ENCODE assay signal across 8 cellular contexts in the genomic region with DNA sequence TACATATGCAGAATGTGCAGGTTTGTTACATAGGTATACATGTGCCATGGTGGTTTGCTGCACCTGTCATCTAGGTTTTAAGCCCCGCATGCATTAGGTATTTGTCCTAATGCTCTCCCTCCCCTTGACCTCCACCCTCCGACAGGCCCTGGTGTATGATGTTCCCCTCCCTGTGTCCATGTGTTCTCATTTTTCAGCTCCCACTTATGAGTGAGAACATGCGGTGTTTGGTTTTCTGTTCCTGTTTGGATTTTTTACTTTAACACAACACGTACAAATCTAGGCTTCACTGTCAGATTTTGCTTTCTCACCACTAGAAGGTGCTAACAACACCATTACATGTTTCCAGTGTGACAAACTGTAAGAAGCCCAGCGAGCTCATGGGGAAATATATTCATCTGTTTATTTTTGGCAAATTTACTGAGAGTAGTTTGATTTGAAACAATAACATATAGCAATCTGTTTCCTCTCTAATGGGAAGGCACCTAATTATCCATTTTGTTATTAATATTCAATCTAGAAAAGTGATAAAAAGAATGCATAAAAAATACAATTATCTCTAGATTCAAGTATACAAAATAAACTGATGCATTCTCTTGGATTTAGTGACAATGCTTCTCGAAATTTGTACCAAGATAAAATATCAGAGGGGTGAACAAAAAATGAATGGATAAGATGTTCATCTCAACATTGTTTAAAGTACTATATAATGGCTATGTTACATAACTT. TPM values are rescaled to one million over a fixed set of nuclear protein-coding genes. Genes with fewer than 3 reads are reported as not detected.
DNase-seq lines count a peak whose midpoint lies in the region; ATAC-seq, FAIRE-seq and TF ChIP-seq lines count a peak whose summit lies in the region.

No MANE protein-coding gene starts in this region.

- intact Hi-C loops in GM12878 (cut with micrococcal nuclease; ENCODE audit: unreplicated experiment): loop anchor here (1.0 kb wide), 1 partner anchor 23 kb away; a partner anchor contains a TSS
- intact Hi-C loops in uterus (cut with DNase I; ENCODE audit: low total_unique reads): no loop called here

- H3K9me3 ChIP-seq in GM12878 (replicated peaks; ENCODE audit: control insufficient read depth, insufficient read depth, low read length) (no peaks in the 10 kb centered on the region), uterus (no peaks in the 10 kb centered on the region)

- H3K4me3 ChIP-seq in GM12878 (no peak overlapping the region), uterus (no peak overlapping the region)

- in situ Hi-C loops in GM12878 (cut with MboI): no loop called here

- H3K79me2 ChIP-seq in GM12878 (ENCODE audit: control insufficient read depth, insufficient read depth, low read length): peaks cover 2% of the 10 kb centered on the region; the same call in 1 of the 2 replicates

- peak overlapping the region; percentile 89 for H3K4me2 ChIP-seq in GM12878 (ENCODE audit: control insufficient read depth, insufficient read depth)

- TF ChIP-seq POLR2A in GM12878 (IDR thresholded peaks at IDR 0.05; ENCODE audit: low read depth, low read length): no peak
- no peak for TF ChIP-seq POLR2A in uterus (IDR thresholded peaks at IDR 0.05)

- no peaks in the 10 kb centered on the region for H3K27me3 ChIP-seq in GM12878 (replicated peaks in 1 of 2; ENCODE audit: control insufficient read depth in 2 of 2, insufficient read depth in 2 of 2, low read length in 1 of 2)
- no peaks in the 10 kb centered on the region for H3K27me3 ChIP-seq in uterus

- DNase-seq in CMK (ENCODE audit: low read depth) (peak; percentile 45), NCI-H748 (lab: John Stamatoyannopoulos, UW; ENCODE audit: unreplicated experiment) (peak; percentile 68), GM12878 (ENCODE audit: low read depth, low spot score) (no peak), kidney tubule cell (ENCODE audit: low spot score) (peak; percentile 66), uterus (no peak)
- DNase-seq in stimulated activated CD4-positive, alpha-beta T cell treated with anti-CD3 and anti-CD28 coated beads, Interleukin-2, amount 100 ng/mL, for 24 hours: no peak

- peak; percentile 84 for TF ChIP-seq RAD21 in GM12878 (IDR thresholded peaks at IDR 0.05; ENCODE audit: insufficient read depth, low read depth, low read length)

- SMC1A ChIA-PET in GM12878 (lab: Charles Lee; ENCODE audit: uncharacterized antibody, unreplicated experiment): interaction anchor here (0.8 to 14.6 kb wide), 39 partner anchors 8 to 373 kb away, joined by 3 to 255 read pairs (median 7); a partner anchor contains a TSS

- H3K36me3 ChIP-seq in GM12878 (ENCODE audit: control insufficient read depth in 2 of 2, insufficient read depth in 2 of 2, low read length in 1 of 2) (no peaks in the 10 kb centered on the region), uterus (no peaks in the 10 kb centered on the region)

- H3K4me1 ChIP-seq in GM12878 (ENCODE audit: control insufficient read depth, insufficient read depth, low read length) (peaks cover 12% of the 10 kb centered on the region), uterus (peaks cover 0 to 3% of the 10 kb centered on the region in 2 donors)

- no peak overlapping the region for H3K9ac ChIP-seq in GM12878 (ENCODE audit: control insufficient read depth, insufficient read depth, low read length)

- peak; percentile 77 to 81 (median 79) for TF ChIP-seq CTCF in GM12878 (IDR thresholded peaks at IDR 0.05 in 2 of 3, conservative IDR thresholded peaks at IDR 0.05 in 1 of 3; ENCODE audit: control insufficient read depth in 2 of 3, extremely low read depth in 1 of 3, insufficient read depth in 1 of 3, low read depth in 3 of 3, low read length in 3 of 3)
- peak; percentile 51 to 69 (median 68) for TF ChIP-seq CTCF in uterus (IDR thresholded peaks at IDR 0.05)

- H3K27ac ChIP-seq in GM12878 (ENCODE audit: control insufficient read depth, insufficient read depth) (0 out of 2 replicates have a peak overlapping the region, but pooled peaks have one; percentile 8), uterus (no peak overlapping the region)

- TF ChIP-seq EP300 in GM12878 (IDR thresholded peaks at IDR 0.05; ENCODE audit: borderline replicate concordance in 1 of 2, control insufficient read depth in 1 of 2, low read depth in 2 of 2, low read length in 2 of 2): no peak

- no TSS peak for BruUV-seq in GM12878 (replicated peaks; lab: Mats Ljungman, UMichigan)

- RAD21 ChIA-PET in GM12878 (lab: Charles Lee; ENCODE audit: unreplicated experiment): interaction anchor here (0.5 to 9.8 kb wide), 35 partner anchors 9 to 378 kb away, joined by 3 to 169 read pairs (median 5); a partner anchor contains a TSS

- ATAC-seq in GM18861 (IDR thresholded peaks at IDR 0.05; ENCODE audit: unreplicated experiment) (peak; percentile 91), HG02970 (IDR thresholded peaks at IDR 0.05; ENCODE audit: low FRiP score, unreplicated experiment) (peak; percentile 82), GM12878 (peak; percentile 96)

- 0% methylated on average over 6 of the region's 6 CpGs for WGBS in GM12878 (ENCODE audit: insufficient coverage, insufficient replicate concordance, low lambda C conversion rate, missing lambda C conversion rate)

- POLR2A ChIA-PET in GM12878 (lab: Charles Lee): interaction anchor here (0.5 to 2.2 kb wide), 15 partner anchors 12 to 372 kb away, joined by 3 to 10 read pairs (median 4); no protein-coding TSS in a partner anchor

- FAIRE-seq in GM12878 (lab: Jason Lieb, UNC): no peak

- H4K20me1 ChIP-seq in GM12878 (ENCODE audit: control insufficient read depth, insufficient read depth): no peaks in the 10 kb centered on the region

- peak overlapping the region; percentile 79 for H2AFZ ChIP-seq in GM12878 (ENCODE audit: control insufficient read depth, low read depth, low read length)

- CTCF ChIA-PET in GM12878 (lab: Yijun Ruan, JAX): interaction anchor here (0.7 to 10.9 kb wide), 49 partner anchors 8 to 1825 kb away, joined by 3 to 273 read pairs (median 4); a partner anchor contains a TSS

TF ChIP-seq in GM12878, 131 proteins besides CTCF, POLR2A, EP300 and RAD21 (continues in another document):
- TF ChIP-seq ETV6 (conservative IDR thresholded peaks at IDR 0.05 in 1 of 2, IDR thresholded peaks at IDR 0.05 in 1 of 2; ENCODE audit: borderline replicate concordance in 1 of 2, low read depth in 1 of 2) (no peak), CHD4 (IDR thresholded peaks at IDR 0.05) (no peak), GATAD2B (conservative IDR thresholded peaks at IDR 0.05; ENCODE audit: low read depth) (no peak), NFYA (IDR thresholded peaks at IDR 0.05; ENCODE audit: borderline replicate concordance, low read depth, low read length) (no peak), WRNIP1 (IDR thresholded peaks at IDR 0.05; ENCODE audit: borderline replicate concordance, low read depth, low read length) (no peak), ZNF24 (IDR thresholded peaks at IDR 0.05) (no peak), RAD51 (IDR thresholded peaks at IDR 0.05) (no peak; the same call in 1 of the 2 replicates)
- TF ChIP-seq, protein P1, sequence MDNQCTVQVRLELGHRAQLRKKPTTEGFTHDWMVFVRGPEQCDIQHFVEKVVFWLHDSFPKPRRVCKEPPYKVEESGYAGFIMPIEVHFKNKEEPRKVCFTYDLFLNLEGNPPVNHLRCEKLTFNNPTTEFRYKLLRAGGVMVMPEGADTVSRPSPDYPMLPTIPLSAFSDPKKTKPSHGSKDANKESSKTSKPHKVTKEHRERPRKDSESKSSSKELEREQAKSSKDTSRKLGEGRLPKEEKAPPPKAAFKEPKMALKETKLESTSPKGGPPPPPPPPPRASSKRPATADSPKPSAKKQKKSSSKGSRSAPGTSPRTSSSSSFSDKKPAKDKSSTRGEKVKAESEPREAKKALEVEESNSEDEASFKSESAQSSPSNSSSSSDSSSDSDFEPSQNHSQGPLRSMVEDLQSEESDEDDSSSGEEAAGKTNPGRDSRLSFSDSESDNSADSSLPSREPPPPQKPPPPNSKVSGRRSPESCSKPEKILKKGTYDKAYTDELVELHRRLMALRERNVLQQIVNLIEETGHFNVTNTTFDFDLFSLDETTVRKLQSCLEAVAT (IDR thresholded peaks at IDR 0.05): no peak

RNA-seq across cellular contexts. Expression of a gene that starts 23.2 kb away (rescaled TPM):
- total RNA-seq in GM12878 (2013; cell fraction: nucleolus; rRNA removed): 365 and 388 TPM in 2 replicates
- total RNA-seq in GM12878 (2014; rRNA removed): 79.4 and 101 TPM in 2 replicates
- total RNA-seq in GM12878 (2014; rRNA removed; fragmentation: Illumina TruSeq; extraction: Trizol): 134 and 136 TPM in 2 replicates
- total RNA-seq in GM12878 (2021): 85.5 and 88.0 TPM in 2 replicates
- polyA plus RNA-seq in GM12878 (2011; ENCODE audit: low read depth): 22.3 TPM
- 351 and 618 TPM in 2 replicates for polyA plus RNA-seq in GM12878 (2011; rRNA removed)
- polyA plus RNA-seq in GM12878 (2011; cell fraction: cytosol; rRNA removed): 93.8 and 107 TPM in 2 replicates
- 169 and 198 TPM in 2 replicates for polyA plus RNA-seq in GM12878 (2011; cell fraction: nucleus; rRNA removed)
- polyA plus RNA-seq in GM12878 (2012): 37.8 and 62.2 TPM in 2 replicates
- polyA plus RNA-seq in GM12878 (2014; fragmentation: Illumina TruSeq; extraction: Trizol): 102 and 135 TPM in 2 replicates
- polyA plus RNA-seq in GM12878 (2014; fragmentation: Nextera tagmentation; extraction: Ambion mirVana): 10 to 100 TPM; 63.8 to 92.9 TPM
- polyA plus RNA-seq in GM12878 (2014; rRNA removed): 53.4 and 70.7 TPM in 2 replicates
- polyA plus RNA-seq in GM12878 (2016; fragmentation: Nextera tagmentation; extraction: Ambion mirVana): 10 to 100 TPM; 42.1 to 56.9 TPM
- polyA minus RNA-seq in GM12878 (2011; rRNA and poly(A)+ RNA removed): 200 and 265 TPM in 2 replicates
- 83.1 and 90.7 TPM in 2 replicates for polyA minus RNA-seq in GM12878 (2011; cell fraction: cytosol; rRNA and poly(A)+ RNA removed)
- polyA minus RNA-seq in GM12878 (2011; cell fraction: nucleus; rRNA and poly(A)+ RNA removed): 108 and 125 TPM in 2 replicates
- total RNA-seq in uterus: 100 to 1,000 TPM in 1 of 4 donors, 10 to 100 TPM in 1, 1 to 10 TPM in 2; 1.5 to 102 (median 8.7) TPM

RNA-seq across cellular contexts. Expression of a gene that starts 53.0 kb away (rescaled TPM):
- 192 and 210 TPM in 2 replicates for total RNA-seq in GM12878 (2013; cell fraction: nucleolus; rRNA removed)
- total RNA-seq in GM12878 (2014; rRNA removed): 25.1 and 30.8 TPM in 2 replicates
- total RNA-seq in GM12878 (2014; rRNA removed; fragmentation: Illumina TruSeq; extraction: Trizol): 33.4 and 33.9 TPM in 2 replicates
- total RNA-seq in GM12878 (2021): 23.2 and 24.3 TPM in 2 replicates
- 11.0 TPM for polyA plus RNA-seq in GM12878 (2011; ENCODE audit: low read depth)
- 75.8 and 118 TPM in 2 replicates for polyA plus RNA-seq in GM12878 (2011; rRNA removed)
- polyA plus RNA-seq in GM12878 (2011; cell fraction: cytosol; rRNA removed): 38.3 and 48.2 TPM in 2 replicates
- polyA plus RNA-seq in GM12878 (2011; cell fraction: nucleus; rRNA removed): 77.2 and 113 TPM in 2 replicates
- polyA plus RNA-seq in GM12878 (2012): 18.8 and 22.7 TPM in 2 replicates
- 31.8 and 44.0 TPM in 2 replicates for polyA plus RNA-seq in GM12878 (2014; fragmentation: Illumina TruSeq; extraction: Trizol)
- 10 to 100 TPM; 13.8 to 17.8 TPM for polyA plus RNA-seq in GM12878 (2014; fragmentation: Nextera tagmentation; extraction: Ambion mirVana)
- polyA plus RNA-seq in GM12878 (2014; rRNA removed): 16.1 and 21.4 TPM in 2 replicates
- polyA plus RNA-seq in GM12878 (2016; fragmentation: Nextera tagmentation; extraction: Ambion mirVana): 10 to 100 TPM; 27.9 to 30.2 TPM
- 76.5 and 81.3 TPM in 2 replicates for polyA minus RNA-seq in GM12878 (2011; rRNA and poly(A)+ RNA removed)
- polyA minus RNA-seq in GM12878 (2011; cell fraction: cytosol; rRNA and poly(A)+ RNA removed): 13.5 and 14.9 TPM in 2 replicates
- polyA minus RNA-seq in GM12878 (2011; cell fraction: nucleus; rRNA and poly(A)+ RNA removed): 93.9 and 98.3 TPM in 2 replicates
- 100 to 1,000 TPM in 1 of 4 donors, 10 to 100 TPM in 3; 40.1 to 106 (median 53.5) TPM for total RNA-seq in uterus

Comparison
In these comparisons a context has a peak if more than half of its experiments do, and no peak if none do; other contexts are left out.
1. DNase-seq: peak in CMK (single experiment), NCI-H748 (single experiment) and kidney tubule cell (single experiment); none in GM12878 (single experiment), uterus (0 of 2) and stimulated activated CD4-positive, alpha-beta T cell treated with anti-CD3 and anti-CD28 coated beads, Interleukin-2, amount 100 ng/mL, for 24 hours (0 of 2).
2. Peak in every context shown above with its lines, with median percentiles within 50 percentile points of each other: ATAC-seq.